Comparison of ENCODE assay signal across 8 cellular contexts in the genomic region with DNA sequence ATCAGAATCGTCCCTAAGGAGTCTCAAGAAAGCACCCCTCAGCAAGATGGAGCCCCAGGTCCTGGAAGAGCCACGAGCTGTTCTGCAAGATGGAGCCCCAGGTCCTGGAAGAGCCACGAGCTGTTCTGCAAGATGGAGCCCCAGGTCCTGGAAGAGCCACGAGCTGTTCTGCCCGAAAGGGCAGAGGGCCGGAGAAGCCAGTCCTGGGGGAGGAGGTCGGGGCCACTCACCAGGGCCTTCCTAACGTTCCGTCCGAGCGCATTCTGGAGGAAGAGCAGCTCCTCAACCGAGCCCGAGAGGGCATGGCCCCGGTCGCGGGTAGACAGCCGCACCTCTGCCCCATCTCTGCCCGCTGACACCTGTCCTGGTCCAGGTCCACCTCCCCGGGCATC.
DNase-seq lines count a peak whose midpoint lies in the region; ATAC-seq and TF ChIP-seq lines count a peak whose summit lies in the region.
"Not testable (repeated sequence)": the region's sequence is repeated elsewhere in the genome, so short reads cannot be mapped to it uniquely, and the experiment has no call there.

No MANE protein-coding gene starts in this region.

- H3K36me3 ChIP-seq in CD4-positive, CD25-positive, alpha-beta regulatory T cell (ENCODE audit: control insufficient read depth, insufficient read depth, low read length), result not testable (repeated sequence)

- H3K4me3 Mint-ChIP-seq in CD4-positive, CD25-positive, alpha-beta regulatory T cell, result peak overlapping the region; percentile 94 to 96 (median 94)
- peak overlapping the region; percentile 90 for H3K4me3 Mint-ChIP-seq in T-helper 2 cell treated with Interferon-gamma antibody and Interleukin-4, amounts not matched to agents 5 μg/mL and 100 μg/mL, for 36 hours
- peak overlapping the region in 2 of 3 experiments; percentile 23 to 42 for H3K4me3 Mint-ChIP-seq in nephron
- peak overlapping the region; percentile 92 to 95 for H3K4me3 Mint-ChIP-seq in stimulated activated naive B cell treated with anti-CD40 and anti-IgM and Interleukin-4, amounts not matched to agents 10 μg/mL and 1 μg/mL and 100 μg/mL, for 72 hours

- H3K27me3 Mint-ChIP-seq in CD4-positive, CD25-positive, alpha-beta regulatory T cell; T-helper 2 cell treated with Interferon-gamma antibody and Interleukin-4, amounts not matched to agents 5 μg/mL and 100 μg/mL, for 36 hours (ENCODE audit: low read depth); stimulated activated naive B cell treated with anti-CD40 and anti-IgM and Interleukin-4, amounts not matched to agents 10 μg/mL and 1 μg/mL and 100 μg/mL, for 72 hours: not testable (repeated sequence)
- H3K27me3 Mint-ChIP-seq in nephron (ENCODE audit: low read depth), result peaks cover 22% of the 10 kb centered on the region

- peak overlapping the region in 2 of 3 donors; percentile 85 to 95 for H3K27ac Mint-ChIP-seq in CD4-positive, CD25-positive, alpha-beta regulatory T cell
- peak overlapping the region; percentile 80 for H3K27ac Mint-ChIP-seq in T-helper 2 cell treated with Interferon-gamma antibody and Interleukin-4, amounts not matched to agents 5 μg/mL and 100 μg/mL, for 36 hours
- not testable (repeated sequence) for H3K27ac Mint-ChIP-seq in nephron
- H3K27ac Mint-ChIP-seq in stimulated activated naive B cell treated with anti-CD40 and anti-IgM and Interleukin-4, amounts not matched to agents 10 μg/mL and 1 μg/mL and 100 μg/mL, for 72 hours, result peak overlapping the region; percentile 91

- not testable (repeated sequence) for H3K27me3 ChIP-seq in CD4-positive, CD25-positive, alpha-beta regulatory T cell (ENCODE audit: control insufficient read depth, insufficient read depth, low read length)

- peaks cover 5 to 41% (median 21%) of the 10 kb centered on the region in 4 donors for H3K4me1 Mint-ChIP-seq in CD4-positive, CD25-positive, alpha-beta regulatory T cell
- H3K4me1 Mint-ChIP-seq in T-helper 2 cell treated with Interferon-gamma antibody and Interleukin-4, amounts not matched to agents 5 μg/mL and 100 μg/mL, for 36 hours (ENCODE audit: low read depth), result peaks cover 17% of the 10 kb centered on the region
- H3K4me1 Mint-ChIP-seq in nephron, result not testable (repeated sequence)
- H3K4me1 Mint-ChIP-seq in stimulated activated naive B cell treated with anti-CD40 and anti-IgM and Interleukin-4, amounts not matched to agents 10 μg/mL and 1 μg/mL and 100 μg/mL, for 72 hours, result peaks cover 36 to 41% of the 10 kb centered on the region in 2 donors

- H3K27ac ChIP-seq in CD4-positive, CD25-positive, alpha-beta regulatory T cell (ENCODE audit: insufficient read depth, low read length, poor library complexity, severe bottlenecking), result peak overlapping the region; percentile 58

- H3K9me3 Mint-ChIP-seq in CD4-positive, CD25-positive, alpha-beta regulatory T cell; T-helper 2 cell treated with Interferon-gamma antibody and Interleukin-4, amounts not matched to agents 5 μg/mL and 100 μg/mL, for 36 hours; nephron; stimulated activated naive B cell treated with anti-CD40 and anti-IgM and Interleukin-4, amounts not matched to agents 10 μg/mL and 1 μg/mL and 100 μg/mL, for 72 hours: not testable (repeated sequence)

- not testable (repeated sequence) for H3K9me3 ChIP-seq in CD4-positive, CD25-positive, alpha-beta regulatory T cell (ENCODE audit: control insufficient read depth in 2 of 2, low read length in 2 of 2)

- H3K4me3 ChIP-seq in CD4-positive, CD25-positive, alpha-beta regulatory T cell (ENCODE audit: low read depth, low read length), result peak overlapping the region; percentile 84

- peak in 2 of 3 donors; percentile 14 to 71 for DNase-seq in CD4-positive, CD25-positive, alpha-beta regulatory T cell
- DNase-seq in T-helper 2 cell treated with Interferon-gamma antibody and Interleukin-4, amounts not matched to agents 5 μg/mL and 100 μg/mL, for 36 hours (ENCODE audit: low spot score), result peak; percentile 57
- DNase-seq in activated effector memory CD4-positive, alpha-beta T cell treated with anti-CD3 and anti-CD28 coated beads, Interleukin-2, amount 50 U/mL, for 16 hours, result peak; percentile 76
- peak; percentile 53 for DNase-seq in germinal center (ENCODE audit: low spot score)
- peak; percentile 31 for DNase-seq in stimulated activated naive B cell treated with anti-CD40 and anti-IgM and Interleukin-4, amounts not matched to agents 10 μg/mL and 1 μg/mL and 100 μg/mL, for 72 hours

- H3K36me3 Mint-ChIP-seq in CD4-positive, CD25-positive, alpha-beta regulatory T cell; nephron (ENCODE audit: low read depth): not testable (repeated sequence)
- peaks cover 21% of the 10 kb centered on the region for H3K36me3 Mint-ChIP-seq in T-helper 2 cell treated with Interferon-gamma antibody and Interleukin-4, amounts not matched to agents 5 μg/mL and 100 μg/mL, for 36 hours (ENCODE audit: low read depth)
- H3K36me3 Mint-ChIP-seq in stimulated activated naive B cell treated with anti-CD40 and anti-IgM and Interleukin-4, amounts not matched to agents 10 μg/mL and 1 μg/mL and 100 μg/mL, for 72 hours, result peaks cover 13 to 24% of the 10 kb centered on the region in 2 donors

- ATAC-seq in CD4-positive, CD25-positive, alpha-beta regulatory T cell (ENCODE audit: low read depth in 2 of 2), result peak; percentile 75 to 83
- ATAC-seq in GM19351 (IDR thresholded peaks at IDR 0.05; ENCODE audit: unreplicated experiment) (peak; percentile 44), HG03280 (IDR thresholded peaks at IDR 0.05; ENCODE audit: unreplicated experiment) (peak; percentile 37)
- peak; percentile 21 to 35 for ATAC-seq in stimulated activated naive B cell treated with anti-CD40 and anti-IgM and Interleukin-4, amounts not matched to agents 10 μg/mL and 1 μg/mL and 100 μg/mL, for 72 hours (replicated peaks)

- TF ChIP-seq CTCF in nephron (IDR thresholded peaks at IDR 0.05; ENCODE audit: unreplicated experiment in 3 of 3), result not testable (repeated sequence)

- peaks cover 16% of the 10 kb centered on the region for H3K4me1 ChIP-seq in CD4-positive, CD25-positive, alpha-beta regulatory T cell (ENCODE audit: control insufficient read depth, insufficient read depth, low read length, poor library complexity, severe bottlenecking)

Comparison
In these comparisons a context has a peak if more than half of its experiments do, and no peak if none do; other contexts are left out.
1. Peak in every context shown above with its lines: DNase-seq, ATAC-seq, H3K4me3 ChIP-seq and H3K27ac ChIP-seq.
2. ATAC-seq: peak in every context shown above with its lines; median percentile 79 in CD4-positive, CD25-positive, alpha-beta regulatory T cell; 44 in GM19351; 37 in HG03280; 28 in stimulated activated naive B cell treated with anti-CD40 and anti-IgM and Interleukin-4, amounts not matched to agents 10 μg/mL and 1 μg/mL and 100 μg/mL, for 72 hours.
3. H3K4me3 Mint-ChIP-seq: peak in every context shown above with its lines; median percentile 94 in CD4-positive, CD25-positive, alpha-beta regulatory T cell; 94 in stimulated activated naive B cell treated with anti-CD40 and anti-IgM and Interleukin-4, amounts not matched to agents 10 μg/mL and 1 μg/mL and 100 μg/mL, for 72 hours; 90 in T-helper 2 cell treated with Interferon-gamma antibody and Interleukin-4, amounts not matched to agents 5 μg/mL and 100 μg/mL, for 36 hours; 32 in nephron.